In the genomic region with DNA sequence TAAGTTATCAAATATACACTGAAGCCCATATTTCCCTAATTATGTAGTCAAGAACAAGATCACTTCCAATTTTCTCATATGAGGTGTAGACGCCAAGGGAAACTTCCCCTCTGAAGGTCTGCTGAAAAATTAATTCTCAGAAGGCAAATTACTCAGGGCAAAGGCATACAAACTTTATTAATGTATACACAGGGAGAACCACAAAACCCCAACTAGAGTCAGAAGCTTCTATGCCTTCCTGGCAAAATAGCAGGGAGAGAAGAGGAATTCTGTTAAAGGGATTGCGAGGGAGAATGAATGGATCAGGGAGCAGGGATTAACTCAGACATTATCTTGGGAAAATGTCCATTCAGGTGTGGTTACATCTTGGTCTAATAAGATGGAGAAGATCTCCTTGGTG, we compare ENCODE assay signal across 15 cellular contexts.
DNase-seq lines count a peak whose midpoint lies in the region; ATAC-seq and TF ChIP-seq lines count a peak whose summit lies in the region.
"Had no signal": no experiment of that assay in that cellular context is flagged by ENCODE, and none has a peak within 500 bp of the region (broad histone marks: within the 10 kb centered on the region; RNA-seq: fewer than 3 reads in every experiment).

No MANE protein-coding gene starts in this region.

- no peak for TF ChIP-seq CTCF in fibroblast of lung (conservative IDR thresholded peaks at IDR 0.05 in 1 of 2, IDR thresholded peaks at IDR 0.05 in 1 of 2; ENCODE audit: low read depth in 1 of 2, low read length in 2 of 2)

- H3K9ac ChIP-seq in fibroblast of lung (ENCODE audit: insufficient read depth, low read length): no peak overlapping the region

- H3K4me2 ChIP-seq in fibroblast of lung (ENCODE audit: extremely low read depth, insufficient read depth, low read length): no peak overlapping the region

- no peak overlapping the region for H2AFZ ChIP-seq in fibroblast of lung (ENCODE audit: low read length)

- DNase-seq in NCI-H82 (lab: John Stamatoyannopoulos, UW) (peak; percentile 15), NCI-H82 treated with DMSO at 0.1 percent for 48 hours (lab: John Stamatoyannopoulos, UW; ENCODE audit: unreplicated experiment) (no peak), fibroblast of lung (ENCODE audit: low read depth in 2 of 2) (peak; percentile 10 to 12), NCI-H526 (lab: John Stamatoyannopoulos, UW) (no peak)
- no peak for DNase-seq in activated CD8-positive, alpha-beta memory T cell treated with anti-CD3 and anti-CD28 coated beads for 24 hours
- DNase-seq: CD8-positive, alpha-beta T cell; COR-L47; DND-41; GF-D8 had no signal

- peak overlapping the region; percentile 15 for H3K27ac ChIP-seq in angular gyrus (ENCODE audit: low read depth, low read length)
- no peak overlapping the region for H3K27ac ChIP-seq in fibroblast of lung (ENCODE audit: insufficient read depth, low read length)
- H3K27ac ChIP-seq: 22Rv1 had no signal

- H3K27me3 ChIP-seq in fibroblast of lung (ENCODE audit: control insufficient read depth, insufficient read depth, low read length): no peaks in the 10 kb centered on the region

- no peak overlapping the region for H3K4me3 ChIP-seq in fibroblast of lung (replicated peaks in 1 of 4; ENCODE audit: control extremely low read depth in 1 of 4, insufficient read depth in 1 of 4, low read depth in 3 of 4, low read length in 4 of 4)

- no peaks in the 10 kb centered on the region for H4K20me1 ChIP-seq in fibroblast of lung (ENCODE audit: control insufficient read depth, extremely low read depth, insufficient read depth, low read length)

- H3K9me3 ChIP-seq in fibroblast of lung (ENCODE audit: control insufficient read depth, insufficient read depth, low read depth, low read length): no peaks in the 10 kb centered on the region

- H3K79me2 ChIP-seq in fibroblast of lung (ENCODE audit: control insufficient read depth, insufficient read depth, low read length): no peaks in the 10 kb centered on the region

- no peak for ATAC-seq in HG02642 (IDR thresholded peaks at IDR 0.05; ENCODE audit: poor library complexity, unreplicated experiment)
- no peak for ATAC-seq in HG02623 (IDR thresholded peaks at IDR 0.05; ENCODE audit: unreplicated experiment)
- ATAC-seq: CD8-positive, alpha-beta T cell; HCT116; HepG2 had no signal

- no peaks in the 10 kb centered on the region for H3K36me3 ChIP-seq in fibroblast of lung (ENCODE audit: control insufficient read depth, insufficient read depth, low read length)

- H3K4me1 ChIP-seq in fibroblast of lung (ENCODE audit: control insufficient read depth, extremely low read depth, insufficient read depth, low read length): no peaks in the 10 kb centered on the region

Comparison
In these comparisons a context has a peak if more than half of its experiments do, and no peak if none do; other contexts are left out.
1. DNase-seq: peak in NCI-H82 (single experiment) and fibroblast of lung (2 of 2); none in NCI-H82 treated with DMSO at 0.1 percent for 48 hours (single experiment), activated CD8-positive, alpha-beta memory T cell treated with anti-CD3 and anti-CD28 coated beads for 24 hours (single experiment) and NCI-H526 (0 of 2).